ENCODE assay signal across 17 cellular contexts in the genomic region with DNA sequence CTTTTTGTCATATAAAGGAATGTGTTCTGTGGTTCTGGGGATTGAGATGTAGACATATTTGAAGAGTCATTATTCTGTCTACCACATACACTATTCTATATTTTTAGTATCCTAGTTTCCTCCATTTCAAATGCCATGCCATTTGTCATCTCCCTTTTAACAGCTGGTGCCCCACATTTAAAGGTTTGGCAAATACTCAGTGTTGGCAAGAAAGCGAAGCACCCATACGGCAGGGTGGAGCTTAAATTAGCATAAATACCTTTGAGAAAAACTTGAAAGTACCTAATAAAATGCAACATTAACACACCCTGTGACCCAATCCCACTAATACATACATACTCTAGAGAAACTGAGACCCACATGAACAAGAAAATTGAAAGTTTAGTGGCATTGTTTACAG. TPM values are rescaled to one million over a fixed set of nuclear protein-coding genes. Genes with fewer than 3 reads are reported as not detected.
DNase-seq lines count a peak whose midpoint lies in the region; ATAC-seq and TF ChIP-seq lines count a peak whose summit lies in the region.
"Had no signal": no experiment of that assay in that cellular context is flagged by ENCODE, and none has a peak within 500 bp of the region (broad histone marks: within the 10 kb centered on the region; RNA-seq: fewer than 3 reads in every experiment).

No MANE protein-coding gene starts in this region.

- ATAC-seq in psoas muscle = no peak
- no peak for ATAC-seq in activated T-cell treated with anti-CD3 and anti-CD28 coated beads, Interleukin-2, amount 50 U/mL, for 4 hours

- DNase-seq in DMS 273 (lab: John Stamatoyannopoulos, UW; ENCODE audit: unreplicated experiment) (peak; percentile 95), NCI-H1694 treated with DMSO at 0.1 percent for 48 hours (lab: John Stamatoyannopoulos, UW) (peak; percentile 85), pons (ENCODE audit: low spot score) (peak; percentile 34), psoas muscle (no peak)
- DNase-seq in stimulated activated CD4-positive, alpha-beta T cell treated with anti-CD3 and anti-CD28 coated beads, Interleukin-15, amount 100 ng/mL, for 24 hours = no peak
- DNase-seq in activated T-cell treated with anti-CD3 and anti-CD28 coated beads, Interleukin-2, amount 50 U/mL, for 4 hours = no peak
- DNase-seq: ACHN; BE2C; CD4-positive, alpha-beta memory T cell; DND-41; GF-D8; GOT3; H9 had no signal

- H3K27me3 ChIP-seq in psoas muscle (ENCODE audit: insufficient read depth in 3 of 3, low read length in 2 of 3) = no peaks in the 10 kb centered on the region

- H3K9me3 ChIP-seq in psoas muscle = no peaks in the 10 kb centered on the region
- H3K9me3 ChIP-seq: BE2C had no signal

- H3K4me3 ChIP-seq in psoas muscle = no peak overlapping the region

- H3K4me1 Mint-ChIP-seq in brain = peaks cover 9% of the 10 kb centered on the region
- H3K4me1 Mint-ChIP-seq in activated T-cell treated with anti-CD3 and anti-CD28 coated beads, Interleukin-2, amount 50 U/mL, for 4 hours (ENCODE audit: low read depth) = no peaks in the 10 kb centered on the region
- H3K4me1 Mint-ChIP-seq: CD4-positive, alpha-beta memory T cell; H9 had no signal

- peaks cover 0 to 6% (median 3%) of the 10 kb centered on the region in 5 experiments for H3K9me3 Mint-ChIP-seq in brain
- no peaks in the 10 kb centered on the region for H3K9me3 Mint-ChIP-seq in activated T-cell treated with anti-CD3 and anti-CD28 coated beads, Interleukin-2, amount 50 U/mL, for 4 hours
- H3K9me3 Mint-ChIP-seq: H9 had no signal

- TF ChIP-seq CTCF in brain (conservative IDR thresholded peaks at IDR 0.05) (no peak), psoas muscle (IDR thresholded peaks at IDR 0.05) (no peak)

- peaks cover 17% of the 10 kb centered on the region for H3K36me3 Mint-ChIP-seq in brain
- no peaks in the 10 kb centered on the region for H3K36me3 Mint-ChIP-seq in activated T-cell treated with anti-CD3 and anti-CD28 coated beads, Interleukin-2, amount 50 U/mL, for 4 hours (ENCODE audit: insufficient read depth)
- H3K36me3 Mint-ChIP-seq: CD4-positive, alpha-beta memory T cell had no signal

- H3K4me1 ChIP-seq in psoas muscle = no peaks in the 10 kb centered on the region
- H3K4me1 ChIP-seq: BE2C had no signal

- H3K4me3 Mint-ChIP-seq in brain = peak overlapping the region in 1 of 5 experiments; percentile 15
- H3K4me3 Mint-ChIP-seq in activated T-cell treated with anti-CD3 and anti-CD28 coated beads, Interleukin-2, amount 50 U/mL, for 4 hours = no peak overlapping the region
- H3K4me3 Mint-ChIP-seq: CD4-positive, alpha-beta memory T cell; H9 had no signal

- peak overlapping the region in 4 of 5 experiments; percentile 9 to 97 (median 36) for H3K27ac Mint-ChIP-seq in brain
- H3K27ac Mint-ChIP-seq: CD4-positive, alpha-beta memory T cell; H9 had no signal

- intact Hi-C loops in psoas muscle (cut with DNase I) = no loop called here

- 43 to 59% (median 58%) methylated on average over 2 of the region's 2 CpGs for WGBS in psoas muscle, 3 donors

- H3K27ac ChIP-seq in psoas muscle = no peak overlapping the region
- H3K27ac ChIP-seq: C4-2B had no signal

- no peaks in the 10 kb centered on the region for H3K27me3 Mint-ChIP-seq in brain
- peaks cover 2% of the 10 kb centered on the region for H3K27me3 Mint-ChIP-seq in activated T-cell treated with anti-CD3 and anti-CD28 coated beads, Interleukin-2, amount 50 U/mL, for 4 hours (ENCODE audit: low read depth)
- H3K27me3 Mint-ChIP-seq: CD4-positive, alpha-beta memory T cell had no signal

- H3K36me3 ChIP-seq in psoas muscle (ENCODE audit: insufficient read depth in 1 of 2, low read depth in 1 of 2) = no peaks in the 10 kb centered on the region
- H3K36me3 ChIP-seq: BE2C had no signal

RNA-seq across cellular contexts. Expression of a gene that starts 31.7 kb away (rescaled TPM):
- polyA plus RNA-seq in brain (ENCODE audit: insufficient read depth, low read depth, low replicate concordance) = 7.2 TPM
- not detected for total RNA-seq in psoas muscle
- under 1 TPM in 1 of 3 donors, not detected in 2; 0.01 TPM for polyA plus RNA-seq in psoas muscle
- not detected for total RNA-seq in activated T-cell treated with anti-CD3 and anti-CD28 coated beads, Interleukin-2, amount 50 U/mL, for 4 hours
- total RNA-seq: A172; CD4-positive, alpha-beta memory T cell; HT-29 had no signal
- polyA plus RNA-seq: CD4-positive, alpha-beta memory T cell had no signal

Comparison
In these comparisons a context has a peak if more than half of its experiments do, and no peak if none do; other contexts are left out.
1. DNase-seq: peak in DMS 273 (single experiment), NCI-H1694 treated with DMSO at 0.1 percent for 48 hours (single experiment) and pons (single experiment); none in stimulated activated CD4-positive, alpha-beta T cell treated with anti-CD3 and anti-CD28 coated beads, Interleukin-15, amount 100 ng/mL, for 24 hours (single experiment), psoas muscle (0 of 2) and activated T-cell treated with anti-CD3 and anti-CD28 coated beads, Interleukin-2, amount 50 U/mL, for 4 hours (single experiment).